In genomic region chr4:41216294-41217019, GRCh38 we compare ENCODE assay signal across 8 cellular contexts. TPM values are rescaled to one million over a fixed set of nuclear protein-coding genes. Genes with fewer than 3 reads are reported as not detected.
A peak's percentile ranks its signal among the peaks of the same experiment; 100 is the strongest.
DNase-seq lines count a peak whose midpoint lies in the region; ATAC-seq, FAIRE-seq and TF ChIP-seq lines count a peak whose summit lies in the region.

No MANE protein-coding gene starts in this region.

- CTCF ChIA-PET in GM12878 (lab: Yijun Ruan, JAX): interaction anchor here (0.5 to 18.7 kb wide), 11 partner anchors 11 to 1786 kb away, joined by 3 to 567 read pairs (median 4); no protein-coding TSS in a partner anchor

- POLR2A ChIA-PET in GM12878 (lab: Charles Lee): interaction anchor here (0.6 to 1.3 kb wide), 2 partner anchors 83 to 243 kb away, joined by 3 to 4 read pairs; no protein-coding TSS in a partner anchor

- H2AFZ ChIP-seq in GM12878 (ENCODE audit: control insufficient read depth, low read depth, low read length): peak overlapping the region; percentile 96

- SMC1A ChIA-PET in GM12878 (lab: Charles Lee; ENCODE audit: uncharacterized antibody, unreplicated experiment): interaction anchor here (1.1 to 18.1 kb wide), 8 partner anchors 11 to 291 kb away, joined by 3 to 362 read pairs (median 4); no protein-coding TSS in a partner anchor

- peak overlapping the region; percentile 78 for H3K4me3 ChIP-seq in GM12878
- peak overlapping the region in 1 of 2 donors; percentile 62 for H3K4me3 ChIP-seq in small intestine (ENCODE audit: low read depth in 1 of 2, low read length in 2 of 2)

- H3K9me3 ChIP-seq in GM12878 (replicated peaks; ENCODE audit: control insufficient read depth, insufficient read depth, low read length) (no peaks in the 10 kb centered on the region), small intestine (ENCODE audit: control insufficient read depth, low read depth) (no peaks in the 10 kb centered on the region)

- DNase-seq in G401 (ENCODE audit: low spot score) (peak; percentile 59), GOT3 (lab: John Stamatoyannopoulos, UW) (peak; percentile 45), LoVo (ENCODE audit: low spot score) (peak; percentile 89), SK-N-DZ (ENCODE audit: low spot score) (peak; percentile 85), GM12878 (ENCODE audit: low read depth, low spot score) (peak; percentile 55), iPS-NIHi11 (ENCODE audit: low spot score) (peak; percentile 89), small intestine (peak; percentile 85), OCI-M1 (lab: John Stamatoyannopoulos, UW) (no peak)

- TF ChIP-seq CTCF in GM12878 (IDR thresholded peaks at IDR 0.05 in 2 of 3, conservative IDR thresholded peaks at IDR 0.05 in 1 of 3; ENCODE audit: control insufficient read depth in 2 of 3, extremely low read depth in 1 of 3, insufficient read depth in 1 of 3, low read depth in 3 of 3, low read length in 3 of 3): peak; percentile 17 to 23 (median 19); a peak in 2 of 6 replicates

- BruUV-seq in GM12878 (replicated peaks; lab: Mats Ljungman, UMichigan): TSS peak; percentile 98

- H3K4me2 ChIP-seq in GM12878 (ENCODE audit: control insufficient read depth, insufficient read depth): peak overlapping the region; percentile 100

- H3K27me3 ChIP-seq in GM12878 (replicated peaks in 1 of 2; ENCODE audit: control insufficient read depth in 2 of 2, insufficient read depth in 2 of 2, low read length in 1 of 2) (no peaks in the 10 kb centered on the region), small intestine (ENCODE audit: control insufficient read depth in 2 of 2, insufficient read depth in 2 of 2, low read length in 2 of 2) (peaks cover 0 to 3% of the 10 kb centered on the region in 2 donors)

- 0 out of 2 replicates have a peak, but pooled peaks have one; percentile 7 for TF ChIP-seq RAD21 in GM12878 (IDR thresholded peaks at IDR 0.05; ENCODE audit: insufficient read depth, low read depth, low read length)

- peak; percentile 60 for ATAC-seq in GM12878

- H3K36me3 ChIP-seq in GM12878 (ENCODE audit: control insufficient read depth in 2 of 2, insufficient read depth in 2 of 2, low read length in 1 of 2) (no peaks in the 10 kb centered on the region), small intestine (ENCODE audit: control insufficient read depth in 2 of 2, insufficient read depth in 2 of 2, low read length in 2 of 2) (no peaks in the 10 kb centered on the region)

- 5% methylated on average over 51 of the region's 59 CpGs for WGBS in GM12878 (ENCODE audit: insufficient coverage, insufficient replicate concordance, low lambda C conversion rate, missing lambda C conversion rate)
- WGBS in small intestine, 3 donors: 1 to 3% (median 1%) methylated on average over 43 to 59 of the region's 59 CpGs

- in situ Hi-C loops in G401 (cut with HindIII; ENCODE audit: low sequenced_read_pairs): loop anchor here (25.0 kb wide), 1 partner anchor 279 kb away; no protein-coding TSS in a partner anchor
- in situ Hi-C loops in GM12878 (cut with MboI): loop anchor here (5.0 to 10.0 kb wide), 3 partner anchors 239 to 482 kb away; no protein-coding TSS in a partner anchor

- TF ChIP-seq EP300 in GM12878 (IDR thresholded peaks at IDR 0.05; ENCODE audit: borderline replicate concordance in 1 of 2, control insufficient read depth in 1 of 2, low read depth in 2 of 2, low read length in 2 of 2): no peak

- intact Hi-C loops in GM12878 (cut with micrococcal nuclease; ENCODE audit: unreplicated experiment): loop anchor here (10.0 kb wide), 1 partner anchor 482 kb away; no protein-coding TSS in a partner anchor

- H3K4me1 ChIP-seq in GM12878 (ENCODE audit: control insufficient read depth, insufficient read depth, low read length) (no peaks in the 10 kb centered on the region; the same call in none of the 2 replicates), small intestine (ENCODE audit: control insufficient read depth in 2 of 2, insufficient read depth in 1 of 2, low read depth in 1 of 2, low read length in 1 of 2) (no peaks in the 10 kb centered on the region)

- peak; percentile 96 for TF ChIP-seq POLR2A in GM12878 (IDR thresholded peaks at IDR 0.05; ENCODE audit: low read depth, low read length)

- peaks cover 2% of the 10 kb centered on the region; the same call in 1 of the 2 replicates for H4K20me1 ChIP-seq in GM12878 (ENCODE audit: control insufficient read depth, insufficient read depth)

- RAD21 ChIA-PET in GM12878 (lab: Charles Lee; ENCODE audit: unreplicated experiment): interaction anchor here (0.7 to 11.9 kb wide), 8 partner anchors 10 to 367 kb away, joined by 3 to 262 read pairs (median 3); no protein-coding TSS in a partner anchor

- H3K27ac ChIP-seq in GM12878 (ENCODE audit: control insufficient read depth, insufficient read depth) (peak overlapping the region; percentile 78), small intestine (ENCODE audit: low read depth in 1 of 2, low read length in 1 of 2) (peak overlapping the region; percentile 63 to 93)

- FAIRE-seq in GM12878 (lab: Jason Lieb, UNC) (peak; percentile 83), small intestine (lab: Jason Lieb, UNC) (no peak)

- peaks cover 27% of the 10 kb centered on the region for H3K79me2 ChIP-seq in GM12878 (ENCODE audit: control insufficient read depth, insufficient read depth, low read length)

- peak overlapping the region; percentile 85 for H3K9ac ChIP-seq in GM12878 (ENCODE audit: control insufficient read depth, insufficient read depth, low read length)

TF ChIP-seq in GM12878, 131 proteins besides CTCF, POLR2A, EP300 and RAD21 (continues in another document):
- TF ChIP-seq POLR2AphosphoS5 (IDR thresholded peaks at IDR 0.05; ENCODE audit: low read length) (peak; percentile 86), RBBP5 (conservative IDR thresholded peaks at IDR 0.05) (no peak), ZZZ3 (IDR thresholded peaks at IDR 0.05; ENCODE audit: control insufficient read depth, insufficient read length, low read depth) (no peak), ELK1 (IDR thresholded peaks at IDR 0.05; ENCODE audit: low read depth, low read length) (peak; percentile 36; the same call in 1 of the 2 replicates), TCF3 (IDR thresholded peaks at IDR 0.05; ENCODE audit: borderline replicate concordance, insufficient read depth, low read depth, low read length) (peak; percentile 77; the same call in 1 of the 2 replicates), CHD1 (IDR thresholded peaks at IDR 0.05; ENCODE audit: low read depth, low read length) (no peak), TARDBP (IDR thresholded peaks at IDR 0.05; ENCODE audit: borderline replicate concordance) (no peak)

RNA-seq across cellular contexts. Expression of gene APBB2, which starts 2.1 kb away (rescaled TPM):
- total RNA-seq in G401 (2014; rRNA removed; shearing (Covaris generic)): 23.1 and 29.7 TPM in 2 replicates
- 31.1 and 42.5 TPM in 2 replicates for polyA plus RNA-seq in SK-N-DZ (2014; cell fraction: cytosol; rRNA removed)
- polyA plus RNA-seq in SK-N-DZ (2014; cell fraction: nucleus; rRNA removed): 28.4 and 33.8 TPM in 2 replicates
- total RNA-seq in GM12878 (2013; cell fraction: nucleolus; rRNA removed): 108 and 115 TPM in 2 replicates
- total RNA-seq in GM12878 (2014; rRNA removed): 22.2 and 23.1 TPM in 2 replicates
- 17.5 and 19.7 TPM in 2 replicates for total RNA-seq in GM12878 (2014; rRNA removed; fragmentation: Illumina TruSeq; extraction: Trizol)
- 24.6 and 24.8 TPM in 2 replicates for total RNA-seq in GM12878 (2021)
- 4.4 TPM for polyA plus RNA-seq in GM12878 (2011; ENCODE audit: low read depth)
- 12.1 and 18.8 TPM in 2 replicates for polyA plus RNA-seq in GM12878 (2011; rRNA removed)
- 15.4 and 20.5 TPM in 2 replicates for polyA plus RNA-seq in GM12878 (2011; cell fraction: cytosol; rRNA removed)
- polyA plus RNA-seq in GM12878 (2011; cell fraction: nucleus; rRNA removed): 18.9 and 19.3 TPM in 2 replicates
- 7.5 and 9.0 TPM in 2 replicates for polyA plus RNA-seq in GM12878 (2012)
- 19.8 and 23.3 TPM in 2 replicates for polyA plus RNA-seq in GM12878 (2014; fragmentation: Illumina TruSeq; extraction: Trizol)
- 1 to 10 TPM; 2.7 to 3.1 TPM for polyA plus RNA-seq in GM12878 (2014; fragmentation: Nextera tagmentation; extraction: Ambion mirVana)
- polyA plus RNA-seq in GM12878 (2014; rRNA removed): 10.6 and 12.5 TPM in 2 replicates
- 10 to 100 TPM; 15.9 to 19.3 TPM for polyA plus RNA-seq in GM12878 (2016; fragmentation: Nextera tagmentation; extraction: Ambion mirVana)
- polyA minus RNA-seq in GM12878 (2011; rRNA and poly(A)+ RNA removed): 43.5 and 47.3 TPM in 2 replicates
- 10.4 and 13.5 TPM in 2 replicates for polyA minus RNA-seq in GM12878 (2011; cell fraction: cytosol; rRNA and poly(A)+ RNA removed)
- polyA minus RNA-seq in GM12878 (2011; cell fraction: nucleus; rRNA and poly(A)+ RNA removed): 31.8 and 43.5 TPM in 2 replicates
- 10 to 100 TPM in 1 of 3 donors, 1 to 10 TPM in 2; 4.5 to 12.0 (median 5.7) TPM for polyA plus RNA-seq in small intestine

RNA-seq across cellular contexts. Expression of gene UCHL1, which starts 40.3 kb away (rescaled TPM):
- 900 and 922 TPM in 2 replicates for total RNA-seq in G401 (2014; rRNA removed; shearing (Covaris generic))
- 2,506 and 2,812 TPM in 2 replicates for polyA plus RNA-seq in SK-N-DZ (2014; cell fraction: cytosol; rRNA removed)
- 4,720 and 4,854 TPM in 2 replicates for polyA plus RNA-seq in SK-N-DZ (2014; cell fraction: nucleus; rRNA removed)
- total RNA-seq in GM12878 (2013; cell fraction: nucleolus; rRNA removed): not detected in 2 replicates
- 138 and 149 TPM in 2 replicates for total RNA-seq in GM12878 (2014; rRNA removed)
- total RNA-seq in GM12878 (2014; rRNA removed; fragmentation: Illumina TruSeq; extraction: Trizol): 104 and 111 TPM in 2 replicates
- total RNA-seq in GM12878 (2021): 102 and 107 TPM in 2 replicates
- polyA plus RNA-seq in GM12878 (2011; ENCODE audit: low read depth): 49.9 TPM
- polyA plus RNA-seq in GM12878 (2011; rRNA removed): 0.14 and 0.29 TPM in 2 replicates
- 0.40 and 0.55 TPM in 2 replicates for polyA plus RNA-seq in GM12878 (2011; cell fraction: cytosol; rRNA removed)
- 0.29 and 0.37 TPM in 2 replicates for polyA plus RNA-seq in GM12878 (2011; cell fraction: nucleus; rRNA removed)
- 31.9 and 46.9 TPM in 2 replicates for polyA plus RNA-seq in GM12878 (2012)
- 130 and 178 TPM in 2 replicates for polyA plus RNA-seq in GM12878 (2014; fragmentation: Illumina TruSeq; extraction: Trizol)
- polyA plus RNA-seq in GM12878 (2014; fragmentation: Nextera tagmentation; extraction: Ambion mirVana): 10 to 100 TPM; 41.2 to 84.3 TPM
- 142 and 153 TPM in 2 replicates for polyA plus RNA-seq in GM12878 (2014; rRNA removed)
- polyA plus RNA-seq in GM12878 (2016; fragmentation: Nextera tagmentation; extraction: Ambion mirVana): 100 to 1,000 TPM; 169 to 175 TPM
- not detected in 2 replicates for polyA minus RNA-seq in GM12878 (2011; rRNA and poly(A)+ RNA removed)
- not detected in 2 replicates for polyA minus RNA-seq in GM12878 (2011; cell fraction: cytosol; rRNA and poly(A)+ RNA removed)
- not detected in 2 replicates for polyA minus RNA-seq in GM12878 (2011; cell fraction: nucleus; rRNA and poly(A)+ RNA removed)
- 100 to 1,000 TPM in 1 of 3 donors, 1 to 10 TPM in 1, not detected in 1; 5.4 to 134 TPM for polyA plus RNA-seq in small intestine
